Comparison of ENCODE assay signal across 18 cellular contexts in the genomic region with DNA sequence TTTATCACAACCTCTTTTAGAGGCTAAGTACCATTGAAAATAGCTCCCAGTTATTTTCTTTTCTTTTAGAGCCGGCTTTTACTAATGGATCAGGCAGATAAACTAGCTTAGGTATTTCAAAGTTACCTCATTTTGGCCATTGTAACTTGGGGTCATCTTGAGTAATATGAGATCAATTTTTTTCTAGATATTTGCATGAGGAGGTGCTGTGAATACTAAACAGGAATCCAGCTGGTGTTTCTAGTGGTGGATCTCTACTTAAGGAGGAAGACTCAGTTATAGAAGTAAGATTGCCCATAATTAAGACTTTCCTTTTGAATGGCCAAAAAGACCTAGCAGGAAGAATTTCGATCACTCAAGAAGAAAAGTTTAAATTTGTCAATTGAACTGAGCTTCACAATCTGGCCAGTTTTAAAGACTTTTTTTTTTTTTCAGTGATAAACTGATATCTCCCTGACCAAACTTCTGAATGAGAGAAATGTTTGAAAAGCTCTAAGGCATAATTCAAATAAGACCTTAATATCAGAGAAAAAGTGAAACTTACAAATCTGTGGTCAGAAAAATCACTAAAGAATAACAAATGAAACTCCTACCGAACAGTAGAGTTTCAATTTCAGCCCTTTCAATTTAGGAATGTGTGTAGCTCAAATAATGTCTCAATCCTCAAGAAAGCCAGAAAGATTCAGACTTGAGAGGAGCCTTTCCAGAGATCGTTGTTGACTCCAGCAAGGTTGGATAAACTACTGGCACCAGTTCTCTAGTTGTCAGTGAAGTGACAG. TPM values are rescaled to one million over a fixed set of nuclear protein-coding genes. Genes with fewer than 3 reads are reported as not detected.
DNase-seq lines count a peak whose midpoint lies in the region; ATAC-seq lines count a peak whose summit lies in the region.
"Had no signal": no experiment of that assay in that cellular context is flagged by ENCODE, and none has a peak within 500 bp of the region (broad histone marks: within the 10 kb centered on the region; RNA-seq: fewer than 3 reads in every experiment).

No MANE protein-coding gene starts in this region.

- H3K4me3 Mint-ChIP-seq in activated T-cell treated with anti-CD3 and anti-CD28 coated beads, Interleukin-2, amount 50 U/mL, for 72 hours: no peak overlapping the region
- H3K4me3 Mint-ChIP-seq: CD4-positive, alpha-beta T cell; GM23338 had no signal

- H3K27me3 Mint-ChIP-seq in activated T-cell treated with anti-CD3 and anti-CD28 coated beads, Interleukin-2, amount 50 U/mL, for 72 hours (ENCODE audit: low read depth): no peaks in the 10 kb centered on the region
- H3K27me3 Mint-ChIP-seq: CD4-positive, alpha-beta T cell had no signal

- no peaks in the 10 kb centered on the region for H3K9me3 Mint-ChIP-seq in activated T-cell treated with anti-CD3 and anti-CD28 coated beads, Interleukin-2, amount 50 U/mL, for 72 hours
- H3K9me3 Mint-ChIP-seq: CD4-positive, alpha-beta T cell; GM23338 had no signal

- H3K4me1 Mint-ChIP-seq in activated T-cell treated with anti-CD3 and anti-CD28 coated beads, Interleukin-2, amount 50 U/mL, for 72 hours (ENCODE audit: low read depth): peaks cover 10% of the 10 kb centered on the region
- H3K4me1 Mint-ChIP-seq: GM23338 had no signal

- H3K36me3 Mint-ChIP-seq in activated T-cell treated with anti-CD3 and anti-CD28 coated beads, Interleukin-2, amount 50 U/mL, for 72 hours (ENCODE audit: insufficient read depth in 2 of 2): peaks cover 0 to 3% of the 10 kb centered on the region in 2 donors

- ATAC-seq in GM18502 (IDR thresholded peaks at IDR 0.05; ENCODE audit: poor library complexity, unreplicated experiment) (peak; percentile 45), GM19463 (IDR thresholded peaks at IDR 0.05; ENCODE audit: unreplicated experiment) (peak; percentile 61), HG03354 (IDR thresholded peaks at IDR 0.05; ENCODE audit: poor library complexity, severe bottlenecking, unreplicated experiment) (peak; percentile 54), HG03432 (IDR thresholded peaks at IDR 0.05; ENCODE audit: unreplicated experiment) (no peak), GM18868 (IDR thresholded peaks at IDR 0.05; ENCODE audit: unreplicated experiment) (no peak), GM21423 (IDR thresholded peaks at IDR 0.05; ENCODE audit: unreplicated experiment) (no peak)
- ATAC-seq in activated T-cell treated with anti-CD3 and anti-CD28 coated beads, Interleukin-2, amount 50 U/mL, for 72 hours (replicated peaks in 1 of 2): no peak
- ATAC-seq: GM23338 had no signal

- H3K27ac Mint-ChIP-seq in activated T-cell treated with anti-CD3 and anti-CD28 coated beads, Interleukin-2, amount 50 U/mL, for 72 hours: no peak overlapping the region
- H3K27ac Mint-ChIP-seq: CD4-positive, alpha-beta T cell; GM23338 had no signal

- DNase-seq in fibroblast of peridontal ligament (ENCODE audit: extremely low read depth): peak; percentile 40
- no peak for DNase-seq in activated T-cell treated with anti-CD3 and anti-CD28 coated beads, Interleukin-2, amount 50 U/mL, for 72 hours
- DNase-seq: AML-193; Calu3; CD4-positive, alpha-beta T cell; DMS79; NCI-H1105 treated with DMSO at 0.1 percent for 48 hours; NCI-H187 treated with DMSO at 0.1 percent for 48 hours; NCI-H446; Right ventricle myocardium superior; SK-N-SH had no signal

RNA-seq across cellular contexts. Expression of gene NAA16, which starts 11.6 kb away (rescaled TPM):
- total RNA-seq in activated T-cell treated with anti-CD3 and anti-CD28 coated beads, Interleukin-2, amount 50 U/mL, for 72 hours: 10 to 100 TPM; 16.5 to 27.3 TPM

RNA-seq across cellular contexts. Expression of gene MTRF1, which starts 36.1 kb away (rescaled TPM):
- 10 to 100 TPM; 24.2 to 30.3 TPM for total RNA-seq in activated T-cell treated with anti-CD3 and anti-CD28 coated beads, Interleukin-2, amount 50 U/mL, for 72 hours

Comparison
In these comparisons a context has a peak if more than half of its experiments do, and no peak if none do; other contexts are left out.
1. ATAC-seq: peak in GM18502 (single experiment), GM19463 (single experiment) and HG03354 (single experiment); none in HG03432 (single experiment), GM18868 (single experiment), GM21423 (single experiment) and activated T-cell treated with anti-CD3 and anti-CD28 coated beads, Interleukin-2, amount 50 U/mL, for 72 hours (0 of 2).